8 cellular contexts compared by ENCODE assay signal in the genomic region with DNA sequence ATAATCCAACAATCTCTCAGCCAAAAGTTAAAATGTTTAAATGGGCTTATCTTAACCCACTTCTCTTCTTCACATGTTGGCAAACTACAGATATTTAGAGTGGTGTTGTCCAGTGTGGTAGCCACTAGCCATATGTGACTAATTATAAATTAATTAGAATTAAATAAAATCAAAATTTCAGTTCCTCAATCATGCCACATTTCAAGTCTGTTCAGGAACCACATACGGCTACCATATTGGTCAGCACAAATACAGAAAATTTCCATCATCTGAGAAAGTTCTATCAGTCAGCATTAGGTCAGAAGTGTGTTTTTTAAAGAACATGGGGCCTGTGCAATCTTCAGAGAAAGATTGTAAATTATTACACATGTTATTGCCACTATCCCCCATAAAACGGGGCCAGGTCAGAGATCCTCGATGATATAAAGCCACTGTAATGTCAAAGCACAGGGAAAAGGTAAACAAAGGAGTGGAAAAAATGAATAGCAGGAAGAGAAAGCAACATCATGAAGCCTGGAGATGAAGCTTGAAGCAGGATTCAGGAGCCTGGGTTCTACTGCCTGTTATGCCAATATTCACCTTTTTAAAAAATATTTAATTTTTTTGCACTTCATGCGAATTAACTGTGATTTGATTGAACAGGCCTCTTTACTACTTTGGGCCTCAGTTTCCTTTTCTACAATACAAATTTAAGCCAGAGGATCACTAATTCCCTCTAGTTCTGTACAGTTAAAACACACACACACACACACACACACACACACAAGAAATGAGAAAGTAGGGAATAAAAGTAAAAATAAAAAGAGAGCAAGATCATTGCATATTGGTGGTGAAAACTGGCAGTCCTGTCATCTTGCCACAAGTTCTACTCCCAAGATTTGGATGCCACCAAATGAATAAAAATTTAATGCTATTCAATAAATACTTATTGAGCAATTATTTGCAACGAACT. TPM values are rescaled to one million over a fixed set of nuclear protein-coding genes. Genes with fewer than 3 reads are reported as not detected.
DNase-seq lines count a peak whose midpoint lies in the region; ATAC-seq, FAIRE-seq and TF ChIP-seq lines count a peak whose summit lies in the region.

No MANE protein-coding gene starts in this region.

- H3K27me3 ChIP-seq in CD4-positive, alpha-beta memory T cell (ENCODE audit: insufficient read depth, low read length): no peaks in the 10 kb centered on the region
- H3K27me3 ChIP-seq in bronchial epithelial cell (ENCODE audit: control insufficient read depth, insufficient read depth, low read length): no peaks in the 10 kb centered on the region
- H3K27me3 ChIP-seq in testis: no peaks in the 10 kb centered on the region

- no peak for FAIRE-seq in bronchial epithelial cell (lab: Jason Lieb, UNC)

- no peak for DNase-seq in CD4-positive, alpha-beta memory T cell
- no peak for DNase-seq in bronchial epithelial cell (ENCODE audit: low read depth)
- DNase-seq in natural killer cell: no peak
- DNase-seq in UCSD-AML1 (lab: John Stamatoyannopoulos, UW; ENCODE audit: unreplicated experiment): no peak
- no peak for DNase-seq in testis
- DNase-seq in NCI-H526 (lab: John Stamatoyannopoulos, UW): no peak
- DNase-seq in stimulated activated CD4-positive, alpha-beta T cell treated with anti-CD3 and anti-CD28 coated beads, Interleukin-12 subunit alpha, Interleukin-12 subunit beta, amount 100 ng/mL, for 4 hours: no peak

- H3K27me3 Mint-ChIP-seq in CD4-positive, alpha-beta memory T cell: no peaks in the 10 kb centered on the region
- no peaks in the 10 kb centered on the region for H3K27me3 Mint-ChIP-seq in natural killer cell (ENCODE audit: low read depth in 2 of 2)

- no peaks in the 10 kb centered on the region for H3K9me3 ChIP-seq in CD4-positive, alpha-beta memory T cell (ENCODE audit: control insufficient read depth in 1 of 2, low read length in 2 of 2)
- H3K9me3 ChIP-seq in KOPT-K1 (ENCODE audit: insufficient read depth, low read length, poor library complexity, severe bottlenecking) (no peaks in the 10 kb centered on the region), testis (no peaks in the 10 kb centered on the region)

- POLR2A ChIA-PET in CD4-positive, alpha-beta memory T cell (lab: Charles Lee; ENCODE audit: partially characterized antibody): interaction anchor here (0.5 to 3.3 kb wide), 3 partner anchors 25 to 51 kb away, joined by 3 to 57 read pairs (median 34); a partner anchor contains a TSS

- CTCF ChIA-PET in CD4-positive, alpha-beta memory T cell (lab: Charles Lee; ENCODE audit: partially characterized antibody): no interaction called here

- H3K9me3 Mint-ChIP-seq in CD4-positive, alpha-beta memory T cell: peaks cover 0 to 5% (median 0%) of the 10 kb centered on the region in 8 donors
- H3K9me3 Mint-ChIP-seq in natural killer cell: no peaks in the 10 kb centered on the region

- intact Hi-C loops in CD4-positive, alpha-beta memory T cell (cut with micrococcal nuclease): loop anchor here (2.0 to 10.0 kb wide), 5 partner anchors 17 to 1188 kb away; a partner anchor contains a TSS
- intact Hi-C loops in natural killer cell (cut with micrococcal nuclease) (no loop called here), testis (cut with DNase I; ENCODE audit: low total_unique reads) (no loop called here)

- 43 to 47% methylated on average over 5 of the region's 5 CpGs for WGBS in testis, 2 donors

- no peak for ATAC-seq in natural killer cell

- H3K4me3 ChIP-seq in CD4-positive, alpha-beta memory T cell (ENCODE audit: low read length in 2 of 2): peak overlapping the region in 1 of 2 donors; percentile 97
- H3K4me3 ChIP-seq in bronchial epithelial cell (ENCODE audit: low read depth, low read length): peak overlapping the region; percentile 75
- peak overlapping the region in 1 of 2 donors; percentile 91 for H3K4me3 ChIP-seq in testis

- no peak for TF ChIP-seq CTCF in bronchial epithelial cell (IDR thresholded peaks at IDR 0.05; ENCODE audit: insufficient read depth, low read length, severe bottlenecking)
- no peak for TF ChIP-seq CTCF in natural killer cell (IDR thresholded peaks at IDR 0.05)
- no peak for TF ChIP-seq CTCF in testis (IDR thresholded peaks at IDR 0.05)

- H3K27ac ChIP-seq in CD4-positive, alpha-beta memory T cell (ENCODE audit: low read depth, low read length): peak overlapping the region; percentile 32
- peak overlapping the region; percentile 98 for H3K27ac ChIP-seq in KOPT-K1 (ENCODE audit: low read depth, low read length, poor library complexity, severe bottlenecking)
- no peak overlapping the region for H3K27ac ChIP-seq in testis

- H3K4me1 Mint-ChIP-seq in CD4-positive, alpha-beta memory T cell: peaks cover 32 to 65% (median 45%) of the 10 kb centered on the region in 4 donors
- peaks cover 47 to 48% of the 10 kb centered on the region in 2 donors for H3K4me1 Mint-ChIP-seq in natural killer cell

- H3K4me3 Mint-ChIP-seq in CD4-positive, alpha-beta memory T cell: peak overlapping the region; percentile 51 to 100 (median 99)
- peak overlapping the region; percentile 98 for H3K4me3 Mint-ChIP-seq in natural killer cell

- H3K36me3 Mint-ChIP-seq in CD4-positive, alpha-beta memory T cell: peaks cover 19 to 38% of the 10 kb centered on the region in 2 donors
- H3K36me3 Mint-ChIP-seq in natural killer cell: no peaks in the 10 kb centered on the region

- H3K27ac Mint-ChIP-seq in CD4-positive, alpha-beta memory T cell: peak overlapping the region in 6 of 7 donors; percentile 13 to 100 (median 83)
- H3K27ac Mint-ChIP-seq in natural killer cell: peak overlapping the region; percentile 95

- peaks cover 56% of the 10 kb centered on the region for H3K4me1 ChIP-seq in CD4-positive, alpha-beta memory T cell (ENCODE audit: insufficient read depth, low read length)
- peaks cover 10% of the 10 kb centered on the region for H3K4me1 ChIP-seq in testis

- no peaks in the 10 kb centered on the region for H3K36me3 ChIP-seq in CD4-positive, alpha-beta memory T cell (ENCODE audit: insufficient read depth, low read length)
- H3K36me3 ChIP-seq in KOPT-K1 (ENCODE audit: insufficient read depth, low read length) (peaks cover 29% of the 10 kb centered on the region), bronchial epithelial cell (ENCODE audit: control insufficient read depth, insufficient read depth, low read length) (no peaks in the 10 kb centered on the region), testis (ENCODE audit: low read depth, missing control alignments) (no peaks in the 10 kb centered on the region)

- no peak for TF ChIP-seq POLR2A in testis (IDR thresholded peaks at IDR 0.05)

RNA-seq across cellular contexts. Expression of a gene that starts 2.3 kb away (rescaled TPM):
- total RNA-seq in CD4-positive, alpha-beta memory T cell: 10 to 100 TPM; 58.7 to 60.2 TPM
- polyA plus RNA-seq in CD4-positive, alpha-beta memory T cell: 10 to 100 TPM; 41.1 to 52.0 TPM
- 7.9 and 12.9 TPM in 2 replicates for total RNA-seq in bronchial epithelial cell
- total RNA-seq in natural killer cell: 10 to 100 TPM; 30.1 to 37.9 (median 36.5) TPM
- 10 to 100 TPM; 28.5 to 32.5 TPM for total RNA-seq in testis
- polyA plus RNA-seq in testis (ENCODE audit: insufficient read depth, low read depth, low replicate concordance): 27.5 TPM

RNA-seq across cellular contexts. Expression of a gene that starts 50.6 kb away (rescaled TPM):
- total RNA-seq in CD4-positive, alpha-beta memory T cell: 1 to 10 TPM; 8.7 to 9.8 TPM
- 1 to 10 TPM; 7.2 to 9.5 TPM for polyA plus RNA-seq in CD4-positive, alpha-beta memory T cell
- total RNA-seq in bronchial epithelial cell (5.5 and 7.4 TPM in 2 replicates), natural killer cell (10 to 100 TPM; 37.1 to 40.7 (median 40.6) TPM), testis (10 to 100 TPM; 29.2 to 46.4 TPM)
- 61.7 TPM for polyA plus RNA-seq in testis (ENCODE audit: insufficient read depth, low read depth, low replicate concordance)

Comparison
In these comparisons a context has a peak if more than half of its experiments do, and no peak if none do; other contexts are left out.
1. H3K27ac ChIP-seq: peak in CD4-positive, alpha-beta memory T cell (single experiment) and KOPT-K1 (single experiment); none in testis (0 of 2).